In the genomic region with DNA sequence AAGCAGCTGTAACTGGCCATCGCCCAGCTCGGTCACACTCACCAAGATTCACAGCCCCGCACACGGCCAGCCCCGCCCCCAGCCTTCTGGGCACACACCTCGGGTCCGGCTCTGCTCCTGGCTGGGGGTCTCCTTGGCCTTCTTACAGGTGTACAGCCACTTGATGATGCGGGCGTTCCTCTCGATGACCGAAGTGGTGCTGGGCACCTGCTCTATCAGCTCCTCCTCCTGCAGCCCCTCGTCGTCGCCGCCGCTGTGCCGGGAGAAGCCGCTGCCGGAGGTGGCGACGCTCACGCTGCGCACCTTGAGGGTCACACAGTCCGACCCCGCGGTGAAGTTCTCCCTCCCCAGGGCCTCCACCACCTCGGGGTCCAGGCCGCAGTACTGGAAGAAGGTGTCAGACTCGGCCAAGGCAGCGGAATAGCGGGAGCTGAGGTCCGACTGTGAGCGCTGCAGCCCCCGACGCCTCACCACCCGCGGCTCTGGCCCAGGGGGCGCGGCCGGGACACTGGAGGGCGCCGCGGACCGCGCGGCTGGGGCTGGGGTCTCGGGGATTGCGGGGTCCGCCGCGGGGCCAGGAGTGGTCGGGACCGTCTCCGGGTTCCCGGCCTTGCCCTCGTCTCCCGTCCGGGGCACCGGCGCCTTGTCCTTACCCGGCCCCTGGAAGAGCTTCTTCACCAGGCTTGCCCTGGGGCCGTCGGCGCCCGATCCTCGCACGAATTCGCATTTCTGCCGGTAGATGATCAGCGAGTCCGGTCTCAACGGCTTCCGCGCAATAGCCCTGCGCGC, we compare ENCODE assay signal across 8 cellular contexts. TPM values are rescaled to one million over a fixed set of nuclear protein-coding genes. Genes with fewer than 3 reads are reported as not detected.
DNase-seq lines count a peak whose midpoint lies in the region; ATAC-seq and TF ChIP-seq lines count a peak whose summit lies in the region.

No MANE protein-coding gene starts in this region.

- H3K4me1 ChIP-seq in effector memory CD4-positive, alpha-beta T cell (ENCODE audit: control insufficient read depth, insufficient read depth, low read length, poor library complexity, severe bottlenecking) = peaks cover 15% of the 10 kb centered on the region

- peaks cover 10 to 16% of the 10 kb centered on the region in 2 donors for H3K27me3 Mint-ChIP-seq in natural killer cell treated with Interleukin-12 subunit alpha and Interleukin-12 subunit beta and Interleukin-15 and Interleukin-18, amount 100 ng/mL, for 72 hours

- H3K27ac Mint-ChIP-seq in natural killer cell treated with Interleukin-12 subunit alpha and Interleukin-12 subunit beta and Interleukin-15 and Interleukin-18, amount 100 ng/mL, for 72 hours = no peak overlapping the region

- H3K27me3 ChIP-seq in effector memory CD4-positive, alpha-beta T cell (replicated peaks; ENCODE audit: control insufficient read depth, insufficient read depth, low read length, poor library complexity, severe bottlenecking) = peaks cover 19% of the 10 kb centered on the region

- peak; percentile 34 for DNase-seq in NCI-H345 (lab: John Stamatoyannopoulos, UW)
- DNase-seq in effector memory CD4-positive, alpha-beta T cell = no peak
- DNase-seq in natural killer cell treated with Interleukin-12 subunit alpha and Interleukin-12 subunit beta and Interleukin-15 and Interleukin-18, amount 100 ng/mL, for 72 hours (ENCODE audit: low spot score) = no peak
- no peak for DNase-seq in activated gamma-delta T cell (lab: John Stamatoyannopoulos, UW)

- no peaks in the 10 kb centered on the region for H3K36me3 ChIP-seq in effector memory CD4-positive, alpha-beta T cell (ENCODE audit: control insufficient read depth, insufficient read depth, low read length)

- H3K9me3 Mint-ChIP-seq in natural killer cell treated with Interleukin-12 subunit alpha and Interleukin-12 subunit beta and Interleukin-15 and Interleukin-18, amount 100 ng/mL, for 72 hours = no peaks in the 10 kb centered on the region

- H3K4me3 ChIP-seq in effector memory CD4-positive, alpha-beta T cell (ENCODE audit: insufficient read depth, low read depth, low read length, poor library complexity, severe bottlenecking) = peak overlapping the region; percentile 71

- H3K27ac ChIP-seq in C4-2B = peak overlapping the region; percentile 64
- no peak overlapping the region for H3K27ac ChIP-seq in effector memory CD4-positive, alpha-beta T cell (ENCODE audit: insufficient read depth, low read length, poor library complexity, severe bottlenecking)

- no peaks in the 10 kb centered on the region for H3K9me3 ChIP-seq in effector memory CD4-positive, alpha-beta T cell (ENCODE audit: control insufficient read depth, low read length)

- ATAC-seq in natural killer cell treated with Interleukin-12 subunit alpha and Interleukin-12 subunit beta and Interleukin-15 and Interleukin-18, amount 100 ng/mL, for 72 hours = peak; percentile 13 to 33
- ATAC-seq in HG03045 (IDR thresholded peaks at IDR 0.05; ENCODE audit: unreplicated experiment) (no peak), HG02840 (IDR thresholded peaks at IDR 0.05; ENCODE audit: low FRiP score, unreplicated experiment) (no peak), HG03095 (IDR thresholded peaks at IDR 0.05; ENCODE audit: unreplicated experiment) (no peak)

- no peaks in the 10 kb centered on the region for H3K36me3 Mint-ChIP-seq in natural killer cell treated with Interleukin-12 subunit alpha and Interleukin-12 subunit beta and Interleukin-15 and Interleukin-18, amount 100 ng/mL, for 72 hours

- H3K4me1 Mint-ChIP-seq in natural killer cell treated with Interleukin-12 subunit alpha and Interleukin-12 subunit beta and Interleukin-15 and Interleukin-18, amount 100 ng/mL, for 72 hours (ENCODE audit: low read depth in 2 of 2) = peaks cover 7 to 14% of the 10 kb centered on the region in 2 donors

- no peak for TF ChIP-seq CTCF in C4-2B (conservative IDR thresholded peaks at IDR 0.05)

- peak overlapping the region; percentile 60 for H3K4me3 Mint-ChIP-seq in natural killer cell treated with Interleukin-12 subunit alpha and Interleukin-12 subunit beta and Interleukin-15 and Interleukin-18, amount 100 ng/mL, for 72 hours

RNA-seq across cellular contexts. Expression of a gene that starts 0.8 kb away (rescaled TPM):
- total RNA-seq in natural killer cell treated with Interleukin-12 subunit alpha and Interleukin-12 subunit beta and Interleukin-15 and Interleukin-18, amount 100 ng/mL, for 72 hours = 1 to 10 TPM in 1 of 2 donors, under 1 TPM in 1; 0.90 to 1.6 TPM

Comparison
In these comparisons a context has a peak if more than half of its experiments do, and no peak if none do; other contexts are left out.
1. ATAC-seq: peak in natural killer cell treated with Interleukin-12 subunit alpha and Interleukin-12 subunit beta and Interleukin-15 and Interleukin-18, amount 100 ng/mL, for 72 hours (2 of 2); none in HG03045 (single experiment), HG02840 (single experiment) and HG03095 (single experiment).